Comparison of ENCODE assay signal across 13 cellular contexts in the genomic region with DNA sequence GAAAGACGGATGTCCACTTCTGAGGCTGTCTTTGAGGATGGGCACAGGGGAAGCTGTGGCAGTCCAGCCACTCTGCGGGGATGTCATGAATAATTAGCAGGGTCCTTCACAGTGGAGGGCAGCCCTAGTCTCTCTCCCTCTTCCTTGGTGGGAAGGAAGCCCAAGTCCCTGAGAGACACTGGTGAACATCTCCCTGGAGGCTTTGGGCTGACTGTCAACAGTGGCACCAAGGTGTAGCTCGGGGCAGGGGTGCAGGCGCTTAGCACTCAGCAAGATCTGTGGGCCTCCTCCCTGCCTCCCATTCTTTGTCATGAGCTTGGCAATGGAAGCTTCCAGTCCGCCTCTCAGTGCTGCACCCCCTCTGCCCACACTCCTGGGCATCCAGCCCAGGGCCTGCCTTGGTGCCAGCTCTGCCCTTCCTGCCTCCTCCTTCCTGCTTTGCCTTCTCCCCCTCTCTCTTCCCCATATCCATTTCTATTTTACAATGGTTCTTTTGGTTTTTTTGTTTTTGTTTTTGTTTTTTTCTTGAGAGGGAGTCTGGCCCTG. TPM values are rescaled to one million over a fixed set of nuclear protein-coding genes. Genes with fewer than 3 reads are reported as not detected.
A peak's percentile ranks its signal among the peaks of the same experiment; 100 is the strongest.
DNase-seq lines count a peak whose midpoint lies in the region; ATAC-seq and TF ChIP-seq lines count a peak whose summit lies in the region.
"Had no signal": no experiment of that assay in that cellular context is flagged by ENCODE, and none has a peak within 500 bp of the region (broad histone marks: within the 10 kb centered on the region; RNA-seq: fewer than 3 reads in every experiment).

No MANE protein-coding gene starts in this region.

- CTCF ChIA-PET in PC-9 (lab: Charles Lee): interaction anchor here (0.6 kb wide), 1 partner anchor 30 kb away, joined by 3 read pairs; no protein-coding TSS in a partner anchor

- H3F3A ChIP-seq in PC-9 (ENCODE audit: insufficient read depth, low read depth): peaks cover 23% of the 10 kb centered on the region

- H3K79me2 ChIP-seq in PC-9 (ENCODE audit: low read depth): no peaks in the 10 kb centered on the region

- no peak overlapping the region for H3K4me3 ChIP-seq in PC-9
- H3K4me3 ChIP-seq in esophagus (ENCODE audit: low read depth in 1 of 2, low read length in 2 of 2): no peak overlapping the region
- no peak overlapping the region for H3K4me3 ChIP-seq in testis

- POLR2A ChIA-PET in PC-9 (lab: Charles Lee; ENCODE audit: unreplicated experiment): no interaction called here

- H3K27ac ChIP-seq in PC-9 (peak overlapping the region; percentile 71), esophagus (ENCODE audit: low read depth in 2 of 2, low read length in 1 of 2) (peak overlapping the region; percentile 31 to 83), testis (no peak overlapping the region)
- H3K27ac ChIP-seq: foreskin keratinocyte had no signal

- TF ChIP-seq CTCF in PC-9 (conservative IDR thresholded peaks at IDR 0.05) (no peak), testis (IDR thresholded peaks at IDR 0.05) (no peak)

- no peak overlapping the region for H2AFZ ChIP-seq in PC-9

- no peaks in the 10 kb centered on the region for H3K27me3 ChIP-seq in PC-9 (ENCODE audit: insufficient read depth, low read depth)
- no peaks in the 10 kb centered on the region for H3K27me3 ChIP-seq in esophagus (ENCODE audit: control insufficient read depth in 1 of 2, insufficient read depth in 2 of 2, low read length in 2 of 2)
- no peaks in the 10 kb centered on the region for H3K27me3 ChIP-seq in testis
- H3K27me3 ChIP-seq: foreskin keratinocyte had no signal

- intact Hi-C loops in PC-9 (cut with micrococcal nuclease; ENCODE audit: unreplicated experiment): loop anchor here (5.0 kb wide), 1 partner anchor 76 kb away; no protein-coding TSS in a partner anchor
- intact Hi-C loops in testis (cut with DNase I; ENCODE audit: low total_unique reads): no loop called here

- DNase-seq in PC-9 (no peak), middle frontal gyrus (ENCODE audit: extremely low spot score, low spot score) (peak; percentile 67), testis (peak; percentile 66)
- no peak for DNase-seq in activated CD4-positive, alpha-beta T cell treated with anti-CD3 and anti-CD28 coated beads for 48 hours
- DNase-seq: activated CD4-positive, alpha-beta T cell treated with anti-CD3 and anti-CD28 coated beads, Interleukin-2, amount 10 ng/mL, durations not matched to agents 7 days and 5 days; activated gamma-delta T cell; MM.1S; NCI-H510A had no signal

- H4K20me1 ChIP-seq in PC-9 (ENCODE audit: insufficient read depth): no peaks in the 10 kb centered on the region

- peak overlapping the region; percentile 56 for H3K4me2 ChIP-seq in PC-9

- peaks cover 18% of the 10 kb centered on the region for H3K4me1 ChIP-seq in PC-9 (replicated peaks; ENCODE audit: insufficient read depth)
- H3K4me1 ChIP-seq in esophagus (ENCODE audit: control insufficient read depth in 2 of 2, insufficient read depth in 2 of 2, low read length in 1 of 2): peaks cover 0 to 4% of the 10 kb centered on the region in 2 donors
- no peaks in the 10 kb centered on the region for H3K4me1 ChIP-seq in testis
- H3K4me1 ChIP-seq: foreskin keratinocyte had no signal

- no peaks in the 10 kb centered on the region for H3K9me2 ChIP-seq in PC-9 (ENCODE audit: insufficient read depth)

- WGBS in esophagus, 2 donors: 53 to 67% methylated on average over 5 of the region's 5 CpGs
- 79 to 88% methylated on average over 4 to 5 of the region's 5 CpGs for WGBS in testis, 2 donors

- no peak for TF ChIP-seq POLR2A in testis (IDR thresholded peaks at IDR 0.05)

- no peaks in the 10 kb centered on the region for H3K36me3 ChIP-seq in PC-9 (ENCODE audit: low read depth)
- H3K36me3 ChIP-seq in esophagus (ENCODE audit: control insufficient read depth in 2 of 2, insufficient read depth in 2 of 2, low read length in 1 of 2): no peaks in the 10 kb centered on the region
- H3K36me3 ChIP-seq in testis (ENCODE audit: low read depth, missing control alignments): no peaks in the 10 kb centered on the region

- no peaks in the 10 kb centered on the region for H3K9me3 ChIP-seq in PC-9 (ENCODE audit: insufficient read depth, low read depth)
- H3K9me3 ChIP-seq in esophagus (ENCODE audit: control insufficient read depth in 2 of 2, insufficient read depth in 1 of 2, low read depth in 1 of 2, low read length in 1 of 2): no peaks in the 10 kb centered on the region
- H3K9me3 ChIP-seq in testis: no peaks in the 10 kb centered on the region

- ATAC-seq in HG02981 (IDR thresholded peaks at IDR 0.05; ENCODE audit: unreplicated experiment): no peak
- no peak for ATAC-seq in GM18858 (IDR thresholded peaks at IDR 0.05; ENCODE audit: unreplicated experiment)
- ATAC-seq in HG03521 (IDR thresholded peaks at IDR 0.05; ENCODE audit: unreplicated experiment): no peak

- no TSS peak for BruUV-seq in PC-9 (replicated peaks; lab: Mats Ljungman, UMichigan)

RNA-seq across cellular contexts. Expression of gene STEAP3, which starts 59.4 kb away (rescaled TPM):
- total RNA-seq in PC-9 (2021) (23.0 and 26.3 TPM in 2 replicates), testis (10 to 100 TPM in 1 of 2 donors, 1 to 10 TPM in 1; 5.1 to 11.9 TPM)
- polyA plus RNA-seq in esophagus (10 to 100 TPM in 1 of 2 donors, 1 to 10 TPM in 1; 9.6 to 10.5 TPM), testis (ENCODE audit: insufficient read depth, low read depth, low replicate concordance) (5.6 TPM)

Comparison
In these comparisons a context has a peak if more than half of its experiments do, and no peak if none do; other contexts are left out.
1. DNase-seq: peak in middle frontal gyrus (single experiment) and testis (single experiment); none in PC-9 (0 of 2) and activated CD4-positive, alpha-beta T cell treated with anti-CD3 and anti-CD28 coated beads for 48 hours (single experiment).
2. H3K27ac ChIP-seq: peak in PC-9 (single experiment) and esophagus (2 of 2); none in testis (0 of 2).